In the genomic region with DNA sequence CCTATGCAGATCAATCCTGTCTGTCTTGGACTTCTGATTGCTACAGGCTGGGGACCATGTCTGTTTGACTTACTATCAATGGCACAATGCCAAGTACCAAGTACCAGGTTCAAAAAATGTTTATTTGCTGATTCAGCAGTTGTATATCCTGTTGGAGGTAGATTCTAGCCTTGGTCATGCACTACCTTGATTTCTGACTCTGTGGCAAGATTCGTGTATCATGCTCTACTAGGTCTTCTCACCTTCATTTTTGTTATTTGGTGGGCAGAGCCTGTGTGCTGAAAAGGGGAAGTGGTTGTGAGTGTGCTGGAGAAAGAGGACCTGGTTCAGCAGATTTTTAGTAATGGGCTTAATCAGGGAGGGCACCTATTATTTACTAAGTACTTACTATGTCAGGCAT, we compare ENCODE assay signal across 13 cellular contexts.
A peak's percentile ranks its signal among the peaks of the same experiment; 100 is the strongest.
DNase-seq lines count a peak whose midpoint lies in the region; ATAC-seq, FAIRE-seq and TF ChIP-seq lines count a peak whose summit lies in the region.
"Had no signal": no experiment of that assay in that cellular context is flagged by ENCODE, and none has a peak within 500 bp of the region (broad histone marks: within the 10 kb centered on the region; RNA-seq: fewer than 3 reads in every experiment).

No MANE protein-coding gene starts in this region.

- intact Hi-C loops in activated B cell treated with CpG ODN at 0.5 μM for 24 hours (cut with micrococcal nuclease), result loop anchor here (1.0 kb wide), 1 partner anchor 35 kb away; no protein-coding TSS in a partner anchor
- intact Hi-C loops in posterior vena cava (cut with DNase I), result no loop called here
- intact Hi-C loops in left colon (cut with DNase I, micrococcal nuclease), result no loop called here

- peak overlapping the region; percentile 46 for H3K27ac Mint-ChIP-seq in activated B cell treated with CpG ODN at 0.5 μM for 24 hours
- H3K27ac Mint-ChIP-seq: activated T-helper 1 cell treated with anti-CD3 and anti-CD28 coated beads, Interleukin-12 subunit alpha, Interleukin-12 subunit beta, Interleukin-2, Interleukin-4 antibody, amounts not matched to agents 30 ng/mL and 10 ng/mL and 1 ng/mL, durations not matched to agents 14 hours and 24 hours and 36 hours; endodermal cell had no signal

- no peak for DNase-seq in activated B cell treated with CpG ODN at 0.5 μM for 24 hours
- no peak for DNase-seq in posterior vena cava (ENCODE audit: low spot score)
- no peak for DNase-seq in epidermal melanocyte (ENCODE audit: insufficient read length, low spot score)
- no peak for DNase-seq in HTR-8/SVneo (ENCODE audit: insufficient read length, low spot score)
- no peak for DNase-seq in left colon
- DNase-seq: endodermal cell, SW 1271 had no signal

- no peak overlapping the region for H3K4me3 Mint-ChIP-seq in activated B cell treated with CpG ODN at 0.5 μM for 24 hours
- H3K4me3 Mint-ChIP-seq: activated T-helper 1 cell treated with anti-CD3 and anti-CD28 coated beads, Interleukin-12 subunit alpha, Interleukin-12 subunit beta, Interleukin-2, Interleukin-4 antibody, amounts not matched to agents 30 ng/mL and 10 ng/mL and 1 ng/mL, durations not matched to agents 14 hours and 24 hours and 36 hours; endodermal cell had no signal

- peaks cover 15% of the 10 kb centered on the region for H3K4me1 Mint-ChIP-seq in activated B cell treated with CpG ODN at 0.5 μM for 24 hours
- H3K4me1 Mint-ChIP-seq: endodermal cell had no signal

- no peaks in the 10 kb centered on the region for H3K27me3 Mint-ChIP-seq in activated B cell treated with CpG ODN at 0.5 μM for 24 hours

- CTCF ChIA-PET in activated B cell treated with CpG ODN at 0.5 μM for 24 hours (lab: Charles Lee), result interaction anchor here (1.0 kb wide), 1 partner anchor 245 kb away, joined by 3 read pairs; no protein-coding TSS in a partner anchor

- peaks cover 8% of the 10 kb centered on the region for H3K9me3 Mint-ChIP-seq in activated B cell treated with CpG ODN at 0.5 μM for 24 hours

- no peak for TF ChIP-seq CTCF in activated B cell treated with CpG ODN at 0.5 μM for 24 hours (IDR thresholded peaks at IDR 0.05)

- peak; percentile 58 for ATAC-seq in GM18519 (IDR thresholded peaks at IDR 0.05; ENCODE audit: low FRiP score, unreplicated experiment)
- ATAC-seq in GM21526 (IDR thresholded peaks at IDR 0.05; ENCODE audit: low FRiP score, unreplicated experiment), result peak; percentile 70
- ATAC-seq in HG03469 (IDR thresholded peaks at IDR 0.05; ENCODE audit: unreplicated experiment), result peak; percentile 86
- ATAC-seq in activated B cell treated with CpG ODN at 0.5 μM for 24 hours (ENCODE audit: low read depth), result peak; percentile 96
- ATAC-seq in left colon, result no peak
- ATAC-seq: sciatic nerve had no signal

- H3K36me3 Mint-ChIP-seq in activated B cell treated with CpG ODN at 0.5 μM for 24 hours (ENCODE audit: low read depth), result peaks cover under 1% of the 10 kb centered on the region

- POLR2A ChIA-PET in activated B cell treated with CpG ODN at 0.5 μM for 24 hours (lab: Charles Lee), result no interaction called here

- no peak for FAIRE-seq in HTR-8/SVneo (lab: Jason Lieb, UNC)
- FAIRE-seq: G401.6 had no signal
